ENCODE assay signal across 9 cellular contexts in the genomic region with DNA sequence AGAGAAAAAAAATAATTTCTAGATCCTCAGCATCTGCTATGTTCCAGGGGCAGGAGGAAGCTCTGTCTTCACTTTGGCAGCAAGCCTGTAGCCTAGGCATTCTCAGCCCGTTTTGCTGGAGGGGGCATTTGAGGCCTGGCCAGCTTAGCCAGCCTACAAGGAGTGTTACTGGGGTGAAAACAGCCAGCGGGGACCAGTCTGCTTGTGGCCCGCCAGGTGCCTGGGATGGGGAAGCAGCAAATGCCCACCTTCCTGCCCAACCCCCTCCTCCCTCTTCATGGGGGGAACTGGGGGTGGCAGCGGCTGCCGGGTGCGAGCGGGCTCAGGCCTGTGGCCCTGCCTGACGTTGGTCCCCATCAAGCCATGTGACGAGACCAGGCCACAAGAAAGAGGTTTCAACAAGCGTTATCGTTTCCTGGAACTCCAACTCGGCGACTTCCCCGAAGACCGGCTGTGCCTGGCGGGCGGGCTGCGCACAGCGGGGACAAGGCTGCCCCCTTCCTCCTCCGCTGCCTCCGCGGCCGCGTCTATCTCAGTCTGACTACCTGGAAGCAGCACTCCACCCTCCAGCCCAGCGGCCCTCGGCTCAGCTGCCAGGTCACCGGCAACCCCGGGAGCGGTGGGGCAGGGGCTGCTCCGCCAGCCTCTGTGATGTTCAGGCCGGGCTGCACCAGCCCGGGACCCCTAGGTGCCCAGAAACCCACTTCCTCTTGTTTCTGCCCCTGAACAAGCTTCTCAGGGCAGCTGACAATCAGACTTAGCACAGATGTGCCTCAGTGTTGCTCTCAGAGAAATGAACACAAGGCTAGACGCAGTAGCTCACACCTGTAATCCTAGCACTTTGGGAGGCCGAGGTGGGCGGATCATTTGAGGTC. TPM values are rescaled to one million over a fixed set of nuclear protein-coding genes. Genes with fewer than 3 reads are reported as not detected.
DNase-seq lines count a peak whose midpoint lies in the region; ATAC-seq, FAIRE-seq and TF ChIP-seq lines count a peak whose summit lies in the region.
"Had no signal": no experiment of that assay in that cellular context is flagged by ENCODE, and none has a peak within 500 bp of the region (broad histone marks: within the 10 kb centered on the region; RNA-seq: fewer than 3 reads in every experiment).

No MANE protein-coding gene starts in this region.

- peak; percentile 88 for DNase-seq in UCSD-AML1 (lab: John Stamatoyannopoulos, UW; ENCODE audit: unreplicated experiment)
- DNase-seq in GM12878 (ENCODE audit: low read depth, low spot score), result no peak
- peak; percentile 73 for DNase-seq in small intestine
- no peak for DNase-seq in kidney tubule cell (ENCODE audit: low spot score)
- no peak for DNase-seq in GM23248
- no peak for DNase-seq in type B pancreatic cell (ENCODE audit: extremely low spot score, unreplicated experiment)

- H3K9me2 ChIP-seq in GM23248 (ENCODE audit: insufficient read depth), result no peaks in the 10 kb centered on the region

- POLR2A ChIA-PET in GM12878 (lab: Charles Lee), result interaction anchor here (0.9 to 2.9 kb wide), 6 partner anchors 19 to 267 kb away, joined by 3 to 11 read pairs (median 4); partner anchors contain the start of gene SOCS1

- peak; percentile 27 for TF ChIP-seq RAD21 in GM12878 (IDR thresholded peaks at IDR 0.05; ENCODE audit: insufficient read depth, low read depth, low read length)

- peak in 1 of 2 experiments; percentile 52; a peak in 1 of 4 replicates for TF ChIP-seq EP300 in GM12878 (IDR thresholded peaks at IDR 0.05; ENCODE audit: borderline replicate concordance in 1 of 2, control insufficient read depth in 1 of 2, low read depth in 2 of 2, low read length in 2 of 2)

- TF ChIP-seq CTCF in GM12872 (IDR thresholded peaks at IDR 0.05; ENCODE audit: insufficient read depth, low read depth, low read length) (0 out of 3 replicates have a peak, but pooled peaks have one; percentile 3), GM12878 (IDR thresholded peaks at IDR 0.05 in 2 of 3, conservative IDR thresholded peaks at IDR 0.05 in 1 of 3; ENCODE audit: control insufficient read depth in 2 of 3, extremely low read depth in 1 of 3, insufficient read depth in 1 of 3, low read depth in 3 of 3, low read length in 3 of 3) (no peak; a peak in 1 of 6 replicates), type B pancreatic cell (conservative IDR thresholded peaks at IDR 0.05) (no peak)

- H3K79me2 ChIP-seq in GM12878 (ENCODE audit: control insufficient read depth, insufficient read depth, low read length), result no peaks in the 10 kb centered on the region
- no peaks in the 10 kb centered on the region for H3K79me2 ChIP-seq in GM23248 (ENCODE audit: insufficient read depth)

- FAIRE-seq in GM12878 (lab: Jason Lieb, UNC) (peak; percentile 68), small intestine (lab: Jason Lieb, UNC) (no peak)

- no peak overlapping the region for H3K4me3 ChIP-seq in GM12878
- H3K4me3 ChIP-seq in small intestine (ENCODE audit: low read depth in 1 of 2, low read length in 2 of 2), result no peak overlapping the region
- no peak overlapping the region for H3K4me3 ChIP-seq in GM23248

- no peaks in the 10 kb centered on the region for H3K27me3 ChIP-seq in GM12878 (replicated peaks in 1 of 2; ENCODE audit: control insufficient read depth in 2 of 2, insufficient read depth in 2 of 2, low read length in 1 of 2)
- H3K27me3 ChIP-seq in small intestine (ENCODE audit: control insufficient read depth in 2 of 2, insufficient read depth in 2 of 2, low read length in 2 of 2), result no peaks in the 10 kb centered on the region
- no peaks in the 10 kb centered on the region for H3K27me3 ChIP-seq in GM23248 (replicated peaks; ENCODE audit: insufficient read depth)

- intact Hi-C loops in GM12878 (cut with micrococcal nuclease; ENCODE audit: unreplicated experiment), result no loop called here

- H3K27me3 Mint-ChIP-seq in type B pancreatic cell, result no peaks in the 10 kb centered on the region

- H3K9me3 Mint-ChIP-seq in type B pancreatic cell, result no peaks in the 10 kb centered on the region

- in situ Hi-C loops in GM12878 (cut with MboI) (no loop called here), GM23248 (cut with MboI) (no loop called here)

- no peaks in the 10 kb centered on the region for H3K36me3 Mint-ChIP-seq in type B pancreatic cell

- RAD21 ChIA-PET in GM12878 (lab: Charles Lee; ENCODE audit: unreplicated experiment), result interaction anchor here (0.7 to 3.0 kb wide), 9 partner anchors 8 to 123 kb away, joined by 3 to 14 read pairs (median 4); partner anchors contain the start of gene SOCS1

- no peak overlapping the region for H3K27ac Mint-ChIP-seq in type B pancreatic cell

- H2AFZ ChIP-seq in GM12878 (ENCODE audit: control insufficient read depth, low read depth, low read length) (peak overlapping the region; percentile 85), GM23248 (no peak overlapping the region)

- CTCF ChIA-PET in GM12878 (lab: Yijun Ruan, JAX), result interaction anchor here (0.6 to 3.2 kb wide), 7 partner anchors 13 to 280 kb away, joined by 3 to 6 read pairs (median 4); no protein-coding TSS in a partner anchor

- H3K9me3 ChIP-seq in GM12878 (replicated peaks; ENCODE audit: control insufficient read depth, insufficient read depth, low read length) (no peaks in the 10 kb centered on the region), small intestine (ENCODE audit: control insufficient read depth, low read depth) (no peaks in the 10 kb centered on the region), GM23248 (ENCODE audit: low read depth) (no peaks in the 10 kb centered on the region)

- H3K4me1 ChIP-seq in GM12878 (ENCODE audit: control insufficient read depth, insufficient read depth, low read length), result peaks cover 26% of the 10 kb centered on the region
- no peaks in the 10 kb centered on the region for H3K4me1 ChIP-seq in small intestine (ENCODE audit: control insufficient read depth in 2 of 2, insufficient read depth in 1 of 2, low read depth in 1 of 2, low read length in 1 of 2)
- H3K4me1 ChIP-seq in GM23248 (ENCODE audit: insufficient read depth), result peaks cover 3% of the 10 kb centered on the region; the same call in 1 of the 2 replicates

- ATAC-seq in HG02763 (IDR thresholded peaks at IDR 0.05; ENCODE audit: unreplicated experiment), result peak; percentile 41
- peak; percentile 86 for ATAC-seq in GM12878

- H3K4me1 Mint-ChIP-seq in type B pancreatic cell (ENCODE audit: unreplicated experiment), result no peaks in the 10 kb centered on the region

- WGBS in GM12878 (ENCODE audit: insufficient coverage, insufficient replicate concordance, low lambda C conversion rate, missing lambda C conversion rate), result 3% methylated on average over 35 of the region's 35 CpGs
- WGBS in small intestine, 3 donors, result 48 to 69% (median 63%) methylated on average over 32 to 35 of the region's 35 CpGs
- WGBS in GM23248 (ENCODE audit: low coverage in 1 of 2, low lambda C conversion rate in 2 of 2, missing lambda C conversion rate in 2 of 2), 2 experiments, result 77 to 78% methylated on average over 24 to 34 of the region's 35 CpGs

- no TSS peak for BruUV-seq in GM12878 (replicated peaks; lab: Mats Ljungman, UMichigan)

- no peaks in the 10 kb centered on the region for H3F3A ChIP-seq in GM23248 (ENCODE audit: insufficient read depth)

- H3K4me2 ChIP-seq in GM12878 (ENCODE audit: control insufficient read depth, insufficient read depth), result peak overlapping the region; percentile 83
- no peak overlapping the region for H3K4me2 ChIP-seq in GM23248 (ENCODE audit: unreplicated experiment)

- peak overlapping the region; percentile 74 for H3K27ac ChIP-seq in GM12878 (ENCODE audit: control insufficient read depth, insufficient read depth)
- peak overlapping the region; percentile 63 to 91 for H3K27ac ChIP-seq in small intestine (ENCODE audit: low read depth in 1 of 2, low read length in 1 of 2)
- H3K27ac ChIP-seq in GM23248, result no peak overlapping the region

- H3K36me3 ChIP-seq in GM12878 (ENCODE audit: control insufficient read depth in 2 of 2, insufficient read depth in 2 of 2, low read length in 1 of 2) (no peaks in the 10 kb centered on the region), small intestine (ENCODE audit: control insufficient read depth in 2 of 2, insufficient read depth in 2 of 2, low read length in 2 of 2) (no peaks in the 10 kb centered on the region), GM23248 (ENCODE audit: low read depth) (no peaks in the 10 kb centered on the region)

- TF ChIP-seq POLR2A in GM12878 (IDR thresholded peaks at IDR 0.05; ENCODE audit: low read depth, low read length), result peak; percentile 79; the same call in 1 of the 2 replicates

- no peak overlapping the region for H3K4me3 Mint-ChIP-seq in type B pancreatic cell

- SMC1A ChIA-PET in GM12878 (lab: Charles Lee; ENCODE audit: uncharacterized antibody, unreplicated experiment), result interaction anchor here (0.6 to 2.4 kb wide), 10 partner anchors 8 to 269 kb away, joined by 3 to 14 read pairs (median 4); partner anchors contain the start of gene SOCS1

- no peaks in the 10 kb centered on the region for H4K20me1 ChIP-seq in GM12878 (ENCODE audit: control insufficient read depth, insufficient read depth)
- H4K20me1 ChIP-seq in GM23248 (ENCODE audit: insufficient read depth), result no peaks in the 10 kb centered on the region

- H3K9ac ChIP-seq in GM12878 (ENCODE audit: control insufficient read depth, insufficient read depth, low read length) (peak overlapping the region; percentile 72), GM23248 (no peak overlapping the region)

RNA-seq across cellular contexts. Expression of gene SOCS1, which starts 22.9 kb away (rescaled TPM):
- 86.2 and 98.0 TPM in 2 replicates for total RNA-seq in GM12878 (2013; cell fraction: nucleolus; rRNA removed)
- total RNA-seq in GM12878 (2014; rRNA removed) (9.8 and 10.1 TPM in 2 replicates), GM12878 (2014; rRNA removed; fragmentation: Illumina TruSeq; extraction: Trizol) (2.7 and 3.8 TPM in 2 replicates), GM12878 (2021) (35.4 and 37.2 TPM in 2 replicates), type B pancreatic cell (ENCODE audit: low replicate concordance) (14.5 and 28.6 TPM in 2 replicates)
- polyA plus RNA-seq in GM12878 (2011; ENCODE audit: low read depth), result 2.3 TPM
- polyA plus RNA-seq in GM12878 (2011; rRNA removed) (4.8 and 12.3 TPM in 2 replicates), GM12878 (2014; fragmentation: Illumina TruSeq; extraction: Trizol) (0.41 and 2.4 TPM in 2 replicates), GM12878 (2014; fragmentation: Nextera tagmentation; extraction: Ambion mirVana) (1 to 10 TPM in 1 of 2 experiments, under 1 TPM in 1; 0.42 to 1.2 TPM), GM12878 (2014; rRNA removed) (39.8 and 43.4 TPM in 2 replicates), GM12878 (2016; fragmentation: Nextera tagmentation; extraction: Ambion mirVana) (10 to 100 TPM; 16.4 to 25.8 TPM), small intestine (10 to 100 TPM in 1 of 3 donors, 1 to 10 TPM in 2; 3.5 to 15.0 (median 6.7) TPM), GM23248 (2016; fragmentation: Nextera tagmentation; extraction: Ambion mirVana) (1.6 and 2.3 TPM in 2 replicates)
- 25.7 and 34.2 TPM in 2 replicates for polyA plus RNA-seq in GM12878 (2011; cell fraction: cytosol; rRNA removed)
- 63.5 and 75.0 TPM in 2 replicates for polyA plus RNA-seq in GM12878 (2011; cell fraction: nucleus; rRNA removed)
- polyA plus RNA-seq in GM12878 (2012), result 8.7 and 19.7 TPM in 2 replicates
- 9.8 and 26.4 TPM in 2 replicates for polyA minus RNA-seq in GM12878 (2011; rRNA and poly(A)+ RNA removed)
- polyA minus RNA-seq in GM12878 (2011; cell fraction: cytosol; rRNA and poly(A)+ RNA removed), result 27.6 and 37.3 TPM in 2 replicates
- 109 and 187 TPM in 2 replicates for polyA minus RNA-seq in GM12878 (2011; cell fraction: nucleus; rRNA and poly(A)+ RNA removed)
- total RNA-seq in GM23248 (2014; rRNA removed; shearing (Covaris generic)), result 1.4 and 2.0 TPM in 2 replicates

RNA-seq across cellular contexts. Expression of gene TNP2, which starts 36.0 kb away (rescaled TPM):
- total RNA-seq in GM12878 (2013; cell fraction: nucleolus; rRNA removed), result not detected in 2 replicates
- total RNA-seq in GM12878 (2014; rRNA removed) (not detected in 2 replicates), GM12878 (2014; rRNA removed; fragmentation: Illumina TruSeq; extraction: Trizol) (not detected in 2 replicates), GM12878 (2021) (not detected in 2 replicates), type B pancreatic cell (ENCODE audit: low replicate concordance) (not detected in 2 replicates)
- not detected for polyA plus RNA-seq in GM12878 (2011; ENCODE audit: low read depth)
- polyA plus RNA-seq in GM12878 (2011; rRNA removed) (not detected in 2 replicates), GM12878 (2014; fragmentation: Illumina TruSeq; extraction: Trizol) (not detected in 2 replicates), GM12878 (2014; fragmentation: Nextera tagmentation; extraction: Ambion mirVana) (not detected), GM12878 (2014; rRNA removed) (not detected in 2 replicates), GM12878 (2016; fragmentation: Nextera tagmentation; extraction: Ambion mirVana) (not detected), small intestine (not detected), GM23248 (2016; fragmentation: Nextera tagmentation; extraction: Ambion mirVana) (not detected in 2 replicates)
- not detected in 2 replicates for polyA plus RNA-seq in GM12878 (2011; cell fraction: cytosol; rRNA removed)
- not detected in 2 replicates for polyA plus RNA-seq in GM12878 (2011; cell fraction: nucleus; rRNA removed)
- polyA plus RNA-seq in GM12878 (2012), result not detected in 2 replicates
- not detected in 2 replicates for polyA minus RNA-seq in GM12878 (2011; rRNA and poly(A)+ RNA removed)
- not detected in 2 replicates for polyA minus RNA-seq in GM12878 (2011; cell fraction: cytosol; rRNA and poly(A)+ RNA removed)
- polyA minus RNA-seq in GM12878 (2011; cell fraction: nucleus; rRNA and poly(A)+ RNA removed), result not detected in 2 replicates
- not detected in 2 replicates for total RNA-seq in GM23248 (2014; rRNA removed; shearing (Covaris generic))
- total RNA-seq: temporal lobe had no signal

RNA-seq across cellular contexts. Expression of gene PRM3, which starts 40.3 kb away (rescaled TPM):
- not detected in 2 replicates for total RNA-seq in GM12878 (2013; cell fraction: nucleolus; rRNA removed)
- total RNA-seq in GM12878 (2014; rRNA removed) (not detected in 2 replicates), GM12878 (2014; rRNA removed; fragmentation: Illumina TruSeq; extraction: Trizol) (not detected in 2 replicates), GM12878 (2021) (not detected in 2 replicates), type B pancreatic cell (ENCODE audit: low replicate concordance) (not detected in 2 replicates)
- not detected for polyA plus RNA-seq in GM12878 (2011; ENCODE audit: low read depth)
- polyA plus RNA-seq in GM12878 (2011; rRNA removed) (not detected in 2 replicates), GM12878 (2014; fragmentation: Illumina TruSeq; extraction: Trizol) (not detected in 2 replicates), GM12878 (2014; fragmentation: Nextera tagmentation; extraction: Ambion mirVana) (not detected), GM12878 (2014; rRNA removed) (not detected in 2 replicates), GM12878 (2016; fragmentation: Nextera tagmentation; extraction: Ambion mirVana) (not detected), small intestine (not detected), GM23248 (2016; fragmentation: Nextera tagmentation; extraction: Ambion mirVana) (not detected in 2 replicates)
- not detected in 2 replicates for polyA plus RNA-seq in GM12878 (2011; cell fraction: cytosol; rRNA removed)
- polyA plus RNA-seq in GM12878 (2011; cell fraction: nucleus; rRNA removed), result not detected in 2 replicates
- polyA plus RNA-seq in GM12878 (2012), result not detected in 2 replicates
- not detected in 2 replicates for polyA minus RNA-seq in GM12878 (2011; rRNA and poly(A)+ RNA removed)
- polyA minus RNA-seq in GM12878 (2011; cell fraction: cytosol; rRNA and poly(A)+ RNA removed), result not detected in 2 replicates
- not detected in 2 replicates for polyA minus RNA-seq in GM12878 (2011; cell fraction: nucleus; rRNA and poly(A)+ RNA removed)
- total RNA-seq in GM23248 (2014; rRNA removed; shearing (Covaris generic)), result not detected in 2 replicates
- total RNA-seq: temporal lobe had no signal

RNA-seq across cellular contexts. Expression of gene PRM2, which starts 43.2 kb away (rescaled TPM):
- total RNA-seq in GM12878 (2013; cell fraction: nucleolus; rRNA removed), result not detected in 2 replicates
- not detected in 2 replicates for total RNA-seq in GM12878 (2014; rRNA removed)
- not detected in 2 replicates for total RNA-seq in GM12878 (2014; rRNA removed; fragmentation: Illumina TruSeq; extraction: Trizol)
- not detected in 2 replicates for total RNA-seq in GM12878 (2021)
- polyA plus RNA-seq in GM12878 (2011; ENCODE audit: low read depth), result not detected
- polyA plus RNA-seq in GM12878 (2011; rRNA removed), result not detected in 2 replicates
- not detected in 2 replicates for polyA plus RNA-seq in GM12878 (2011; cell fraction: cytosol; rRNA removed)
- polyA plus RNA-seq in GM12878 (2011; cell fraction: nucleus; rRNA removed), result not detected in 2 replicates
- not detected in 2 replicates for polyA plus RNA-seq in GM12878 (2012)
- polyA plus RNA-seq in GM12878 (2014; fragmentation: Illumina TruSeq; extraction: Trizol), result not detected in 2 replicates
- polyA plus RNA-seq in GM12878 (2014; fragmentation: Nextera tagmentation; extraction: Ambion mirVana), result not detected
- 0.27 TPM in 1 of 2 replicates, not detected in the other for polyA plus RNA-seq in GM12878 (2014; rRNA removed)
- not detected for polyA plus RNA-seq in GM12878 (2016; fragmentation: Nextera tagmentation; extraction: Ambion mirVana)
- polyA minus RNA-seq in GM12878 (2011; rRNA and poly(A)+ RNA removed), result not detected in 2 replicates
- not detected in 2 replicates for polyA minus RNA-seq in GM12878 (2011; cell fraction: cytosol; rRNA and poly(A)+ RNA removed)
- not detected in 2 replicates for polyA minus RNA-seq in GM12878 (2011; cell fraction: nucleus; rRNA and poly(A)+ RNA removed)
- polyA plus RNA-seq in small intestine, result not detected
- not detected in 2 replicates for total RNA-seq in GM23248 (2014; rRNA removed; shearing (Covaris generic))
- not detected in 2 replicates for polyA plus RNA-seq in GM23248 (2016; fragmentation: Nextera tagmentation; extraction: Ambion mirVana)
- not detected in 2 replicates for total RNA-seq in type B pancreatic cell (ENCODE audit: low replicate concordance)
- total RNA-seq: temporal lobe had no signal

RNA-seq across cellular contexts. Expression of gene PRM1, which starts 48.0 kb away (rescaled TPM):
- not detected in 2 replicates for total RNA-seq in GM12878 (2013; cell fraction: nucleolus; rRNA removed)
- total RNA-seq in GM12878 (2014; rRNA removed) (not detected in 2 replicates), GM12878 (2014; rRNA removed; fragmentation: Illumina TruSeq; extraction: Trizol) (not detected in 2 replicates), GM12878 (2021) (0.56 TPM in 1 of 2 replicates, not detected in the other), type B pancreatic cell (ENCODE audit: low replicate concordance) (not detected in 2 replicates)
- not detected for polyA plus RNA-seq in GM12878 (2011; ENCODE audit: low read depth)
- polyA plus RNA-seq in GM12878 (2011; rRNA removed) (not detected in 2 replicates), GM12878 (2014; fragmentation: Illumina TruSeq; extraction: Trizol) (not detected in 2 replicates), GM12878 (2014; fragmentation: Nextera tagmentation; extraction: Ambion mirVana) (under 1 TPM in 1 of 2 experiments, not detected in 1; 0.20 TPM), GM12878 (2014; rRNA removed) (not detected in 2 replicates), GM12878 (2016; fragmentation: Nextera tagmentation; extraction: Ambion mirVana) (not detected), small intestine (not detected), GM23248 (2016; fragmentation: Nextera tagmentation; extraction: Ambion mirVana) (not detected in 2 replicates)
- not detected in 2 replicates for polyA plus RNA-seq in GM12878 (2011; cell fraction: cytosol; rRNA removed)
- not detected in 2 replicates for polyA plus RNA-seq in GM12878 (2011; cell fraction: nucleus; rRNA removed)
- polyA plus RNA-seq in GM12878 (2012), result not detected in 2 replicates
- not detected in 2 replicates for polyA minus RNA-seq in GM12878 (2011; rRNA and poly(A)+ RNA removed)
- polyA minus RNA-seq in GM12878 (2011; cell fraction: cytosol; rRNA and poly(A)+ RNA removed), result not detected in 2 replicates
- polyA minus RNA-seq in GM12878 (2011; cell fraction: nucleus; rRNA and poly(A)+ RNA removed), result not detected in 2 replicates
- total RNA-seq in GM23248 (2014; rRNA removed; shearing (Covaris generic)), result not detected in 2 replicates
- total RNA-seq: temporal lobe had no signal

Comparison
In these comparisons a context has a peak if more than half of its experiments do, and no peak if none do; other contexts are left out.
1. DNase-seq: peak in UCSD-AML1 (single experiment) and small intestine (single experiment); none in GM12878 (single experiment), kidney tubule cell (single experiment), GM23248 (single experiment) and type B pancreatic cell (single experiment).